In genomic region chr3:114496021-114496434, GRCh38 we compare ENCODE assay signal across 15 cellular contexts.
DNase-seq lines count a peak whose midpoint lies in the region; ATAC-seq and TF ChIP-seq lines count a peak whose summit lies in the region.
"Had no signal": no experiment of that assay in that cellular context is flagged by ENCODE, and none has a peak within 500 bp of the region (broad histone marks: within the 10 kb centered on the region; RNA-seq: fewer than 3 reads in every experiment).

No MANE protein-coding gene starts in this region.

- no peaks in the 10 kb centered on the region for H3K9me2 ChIP-seq in HCT116 (ENCODE audit: insufficient read depth)

- intact Hi-C loops in HCT116 (cut with micrococcal nuclease) (no loop called here), left cardiac atrium (cut with DNase I) (no loop called here)

- TF ChIP-seq POLR2A in HCT116 (IDR thresholded peaks at IDR 0.05; ENCODE audit: borderline replicate concordance, extremely low read depth, insufficient read depth, insufficient read length), result no peak

- no TSS peak for BruUV-seq in HCT116 (replicated peaks; lab: Mats Ljungman, UMichigan)

- CTCF ChIA-PET in HCT116 (lab: Charles Lee), result interaction anchor here (1.1 kb wide), 1 partner anchor 77 kb away, joined by 3 read pairs; no protein-coding TSS in a partner anchor

- no peak for TF ChIP-seq RAD21 in HCT116 (IDR thresholded peaks at IDR 0.05; ENCODE audit: low read depth)

- peak; percentile 45 for ATAC-seq in HCT116
- peak; percentile 76 to 89 for ATAC-seq in left cardiac atrium
- no peak for ATAC-seq in HG03025 (IDR thresholded peaks at IDR 0.05; ENCODE audit: low FRiP score, unreplicated experiment)
- ATAC-seq in HG03521 (IDR thresholded peaks at IDR 0.05; ENCODE audit: unreplicated experiment), result no peak
- ATAC-seq: activated T-helper 17 cell treated with anti-CD3 and anti-CD28 coated beads, Interleukin-2, amount 50 U/mL, for 72 hours had no signal

- TF ChIP-seq CTCF in HCT116 (IDR thresholded peaks at IDR 0.05 in 2 of 3, conservative IDR thresholded peaks at IDR 0.05 in 1 of 3; ENCODE audit: borderline replicate concordance in 1 of 3, insufficient read depth in 1 of 3, low read depth in 2 of 3, low read length in 2 of 3), result no peak
- no peak for TF ChIP-seq CTCF in astrocyte of the spinal cord (IDR thresholded peaks at IDR 0.05; ENCODE audit: low read depth, low read length)

- H3K36me3 ChIP-seq in HCT116 (ENCODE audit: control insufficient read depth in 1 of 2, insufficient read depth in 2 of 2, low read length in 2 of 2) (peaks cover 0 to 3% of the 10 kb centered on the region in 2 experiments; a peak in 1 of 4 replicates), subcutaneous abdominal adipose tissue (ENCODE audit: control insufficient read depth in 5 of 5, insufficient read depth in 5 of 5, low read length in 5 of 5) (peaks cover 0 to 3% (median 0%) of the 10 kb centered on the region in 5 donors)
- H3K36me3 ChIP-seq: ovary, stomach had no signal

- peak; percentile 68 for DNase-seq in HCT116 (ENCODE audit: low read depth, low spot score)
- DNase-seq in astrocyte of the spinal cord (ENCODE audit: low read depth, low spot score), result peak; percentile 76
- DNase-seq in left cardiac atrium, result peak; percentile 36
- no peak for DNase-seq in putamen (ENCODE audit: low spot score)
- DNase-seq in D341Med (ENCODE audit: low spot score), result no peak
- DNase-seq: activated CD4-positive, alpha-beta T cell treated with anti-CD3 and anti-CD28 coated beads for 1 hour; NCI-H510A treated with DMSO at 0.1 percent for 48 hours; ovary; stimulated activated CD4-positive, alpha-beta T cell treated with anti-CD3 and anti-CD28 coated beads, Interleukin-4, amount 100 ng/mL, for 4 hours; stomach had no signal

- POLR2A ChIA-PET in HCT116 (lab: Charles Lee), result no interaction called here

- peak overlapping the region in 1 of 2 experiments; percentile 32; a peak in 2 of 4 replicates for H3K4me3 ChIP-seq in HCT116 (replicated peaks in 1 of 2; ENCODE audit: low read depth in 1 of 2, low read length in 2 of 2)
- H3K4me3 ChIP-seq in astrocyte of the spinal cord (ENCODE audit: low read depth, low read length), result no peak overlapping the region
- H3K4me3 ChIP-seq in subcutaneous abdominal adipose tissue (ENCODE audit: low read depth in 1 of 5, low read length in 5 of 5), result peak overlapping the region in 1 of 5 donors; percentile 38
- H3K4me3 ChIP-seq: lung, ovary, stomach had no signal

- H4K20me1 ChIP-seq in HCT116 (ENCODE audit: insufficient read depth), result no peaks in the 10 kb centered on the region

- H3K9ac ChIP-seq in HCT116 (ENCODE audit: low read length), result peak overlapping the region; percentile 34
- peak overlapping the region in 1 of 5 donors; percentile 10 for H3K9ac ChIP-seq in subcutaneous abdominal adipose tissue (ENCODE audit: low read length in 5 of 5)

- H2AFZ ChIP-seq in HCT116 (ENCODE audit: low read depth, low read length, poor library complexity, severe bottlenecking), result no peak overlapping the region

- peaks cover 92% of the 10 kb centered on the region for H3K79me2 ChIP-seq in HCT116 (ENCODE audit: insufficient read depth, low read length)

- H3K27ac ChIP-seq in HCT116 (ENCODE audit: low read depth, low read length) (peak overlapping the region; percentile 77; the same call in 1 of the 2 replicates), subcutaneous abdominal adipose tissue (ENCODE audit: low read depth, low read length) (peak overlapping the region; percentile 92)
- H3K27ac ChIP-seq: ovary had no signal

- H3K9me3 ChIP-seq in HCT116 (ENCODE audit: control insufficient read depth in 1 of 2, insufficient read depth in 1 of 2, low read depth in 1 of 2, low read length in 2 of 2), result no peaks in the 10 kb centered on the region
- no peaks in the 10 kb centered on the region for H3K9me3 ChIP-seq in subcutaneous abdominal adipose tissue (ENCODE audit: control insufficient read depth in 5 of 5, low read length in 5 of 5)
- H3K9me3 ChIP-seq: ovary, stomach had no signal

- H3K4me2 ChIP-seq in HCT116 (ENCODE audit: low read length), result peak overlapping the region; percentile 70

- no peaks in the 10 kb centered on the region for H3K27me3 ChIP-seq in HCT116 (ENCODE audit: insufficient read depth, low read length)
- H3K27me3 ChIP-seq in subcutaneous abdominal adipose tissue (ENCODE audit: control insufficient read depth in 5 of 5, insufficient read depth in 4 of 5, low read length in 5 of 5), result no peaks in the 10 kb centered on the region
- H3K27me3 ChIP-seq: ovary, stomach had no signal

- H3K4me1 ChIP-seq in HCT116 (ENCODE audit: control insufficient read depth in 1 of 2, insufficient read depth in 2 of 2, low read length in 2 of 2) (peaks cover 64 to 83% of the 10 kb centered on the region in 2 experiments), subcutaneous abdominal adipose tissue (ENCODE audit: control insufficient read depth in 5 of 5, insufficient read depth in 5 of 5, low read length in 5 of 5) (peaks cover 5 to 33% (median 27%) of the 10 kb centered on the region in 5 donors)

- in situ Hi-C loops in astrocyte of the spinal cord (cut with HindIII; ENCODE audit: low sequenced_read_pairs), result no loop called here

- RAD21 ChIA-PET in HCT116 (lab: Charles Lee; ENCODE audit: low non-redundant PET in 1 of 2, low total read pairs in 2 of 2, uncharacterized antibody in 2 of 2, unreplicated experiment in 2 of 2), result no interaction called here

TF ChIP-seq in HCT116, 20 proteins besides CTCF, POLR2A, EP300 and RAD21:
- TF ChIP-seq SP1 (IDR thresholded peaks at IDR 0.05; ENCODE audit: low read depth) (peak; percentile 37; the same call in 1 of the 2 replicates), CEBPB (IDR thresholded peaks at IDR 0.05; ENCODE audit: low read depth) (no peak), REST (IDR thresholded peaks at IDR 0.05; ENCODE audit: low read depth) (no peak), CBX3 (IDR thresholded peaks at IDR 0.05; ENCODE audit: low read depth) (0 out of 2 replicates have a peak, but pooled peaks have one; percentile 29), FOSL1 (IDR thresholded peaks at IDR 0.05; ENCODE audit: low read depth) (0 out of 2 replicates have a peak, but pooled peaks have one; percentile 29)

Comparison
In these comparisons a context has a peak if more than half of its experiments do, and no peak if none do; other contexts are left out.
1. ATAC-seq: peak in HCT116 (single experiment) and left cardiac atrium (2 of 2); none in HG03025 (single experiment) and HG03521 (single experiment).
2. DNase-seq: peak in HCT116 (single experiment), astrocyte of the spinal cord (single experiment) and left cardiac atrium (single experiment); none in putamen (single experiment) and D341Med (single experiment).